ENCODE assay signal across 12 cellular contexts in genomic region chr11:118606844-118607228, GRCh38. TPM values are rescaled to one million over a fixed set of nuclear protein-coding genes. Genes with fewer than 3 reads are reported as not detected.
DNase-seq lines count a peak whose midpoint lies in the region; ATAC-seq and TF ChIP-seq lines count a peak whose summit lies in the region.
"Had no signal": no experiment of that assay in that cellular context is flagged by ENCODE, and none has a peak within 500 bp of the region (broad histone marks: within the 10 kb centered on the region; RNA-seq: fewer than 3 reads in every experiment).

No MANE protein-coding gene starts in this region.

- intact Hi-C loops in CD4-positive, alpha-beta memory T cell (cut with micrococcal nuclease) = no loop called here
- intact Hi-C loops in activated CD8-positive, alpha-beta T cell treated with anti-CD3 and anti-CD28 coated beads for 36 hours (cut with micrococcal nuclease) = no loop called here

- POLR2A ChIA-PET in CD4-positive, alpha-beta memory T cell (lab: Charles Lee; ENCODE audit: partially characterized antibody) = interaction anchor here (1.2 to 2.2 kb wide), 2 partner anchors 11 to 34 kb away, joined by 3 to 10 read pairs; no protein-coding TSS in a partner anchor
- POLR2A ChIA-PET in activated CD8-positive, alpha-beta T cell treated with anti-CD3 and anti-CD28 coated beads for 36 hours (lab: Charles Lee) = interaction anchor here (0.6 to 1.9 kb wide), 6 partner anchors 8 to 98 kb away, joined by 3 to 5 read pairs (median 4); partner anchors contain the start of gene ARCN1

- H3K9me3 Mint-ChIP-seq in CD4-positive, alpha-beta memory T cell = peaks cover 0 to 1% (median 0%) of the 10 kb centered on the region in 8 donors
- no peaks in the 10 kb centered on the region for H3K9me3 Mint-ChIP-seq in activated CD8-positive, alpha-beta T cell treated with anti-CD3 and anti-CD28 coated beads for 36 hours
- H3K9me3 Mint-ChIP-seq in glutamatergic neuron (ENCODE audit: unreplicated experiment) = peaks cover 5% of the 10 kb centered on the region

- peaks cover 2 to 4% of the 10 kb centered on the region in 2 donors for H3K27me3 Mint-ChIP-seq in CD4-positive, alpha-beta memory T cell
- H3K27me3 Mint-ChIP-seq in activated CD8-positive, alpha-beta T cell treated with anti-CD3 and anti-CD28 coated beads for 36 hours = peaks cover 12% of the 10 kb centered on the region
- peaks cover 31% of the 10 kb centered on the region for H3K27me3 Mint-ChIP-seq in glutamatergic neuron (ENCODE audit: unreplicated experiment)

- no peak for TF ChIP-seq CTCF in activated CD8-positive, alpha-beta T cell treated with anti-CD3 and anti-CD28 coated beads for 36 hours (IDR thresholded peaks at IDR 0.05)
- no peak for TF ChIP-seq CTCF in glutamatergic neuron (IDR thresholded peaks at IDR 0.05; ENCODE audit: partially characterized antibody, unreplicated experiment)

- no peaks in the 10 kb centered on the region for H3K9me3 ChIP-seq in CD4-positive, alpha-beta memory T cell (ENCODE audit: control insufficient read depth in 1 of 2, low read length in 2 of 2)

- peaks cover 15 to 36% (median 21%) of the 10 kb centered on the region in 4 donors for H3K4me1 Mint-ChIP-seq in CD4-positive, alpha-beta memory T cell
- peaks cover 20% of the 10 kb centered on the region for H3K4me1 Mint-ChIP-seq in activated CD8-positive, alpha-beta T cell treated with anti-CD3 and anti-CD28 coated beads for 36 hours (ENCODE audit: low read depth)
- H3K4me1 Mint-ChIP-seq in glutamatergic neuron (ENCODE audit: low read depth, unreplicated experiment) = peaks cover 11% of the 10 kb centered on the region

- peaks cover 6% of the 10 kb centered on the region for H3K36me3 ChIP-seq in CD4-positive, alpha-beta memory T cell (ENCODE audit: insufficient read depth, low read length)

- peaks cover 10 to 13% of the 10 kb centered on the region in 2 donors for H3K36me3 Mint-ChIP-seq in CD4-positive, alpha-beta memory T cell
- H3K36me3 Mint-ChIP-seq in activated CD8-positive, alpha-beta T cell treated with anti-CD3 and anti-CD28 coated beads for 36 hours (ENCODE audit: low read depth) = peaks cover 6% of the 10 kb centered on the region
- H3K36me3 Mint-ChIP-seq in glutamatergic neuron (ENCODE audit: unreplicated experiment) = peaks cover 5% of the 10 kb centered on the region

- H3K4me3 ChIP-seq in CD4-positive, alpha-beta memory T cell (ENCODE audit: low read length in 2 of 2) = no peak overlapping the region

- peak overlapping the region; percentile 49 to 87 (median 74) for H3K27ac Mint-ChIP-seq in CD4-positive, alpha-beta memory T cell
- H3K27ac Mint-ChIP-seq in activated CD8-positive, alpha-beta T cell treated with anti-CD3 and anti-CD28 coated beads for 36 hours = no peak overlapping the region
- no peak overlapping the region for H3K27ac Mint-ChIP-seq in glutamatergic neuron (ENCODE audit: unreplicated experiment)
- H3K27ac Mint-ChIP-seq: H9 had no signal

- peaks cover 24% of the 10 kb centered on the region for H3K4me1 ChIP-seq in CD4-positive, alpha-beta memory T cell (ENCODE audit: insufficient read depth, low read length)

- no peak overlapping the region for H3K27ac ChIP-seq in CD4-positive, alpha-beta memory T cell (ENCODE audit: low read depth, low read length)
- H3K27ac ChIP-seq: epithelial cell of prostate had no signal

- CTCF ChIA-PET in CD4-positive, alpha-beta memory T cell (lab: Charles Lee; ENCODE audit: partially characterized antibody) = interaction anchor here (1.5 to 10.7 kb wide), 3 partner anchors 9 to 87 kb away, joined by 3 to 106 read pairs (median 7); no protein-coding TSS in a partner anchor
- CTCF ChIA-PET in activated CD8-positive, alpha-beta T cell treated with anti-CD3 and anti-CD28 coated beads for 36 hours (lab: Charles Lee) = interaction anchor here (0.8 to 11.5 kb wide), 5 partner anchors 13 to 435 kb away, joined by 3 to 177 read pairs (median 4); no protein-coding TSS in a partner anchor

- H3K4me3 Mint-ChIP-seq in CD4-positive, alpha-beta memory T cell = peak overlapping the region in 7 of 8 donors; percentile 39 to 76 (median 66)
- H3K4me3 Mint-ChIP-seq in activated CD8-positive, alpha-beta T cell treated with anti-CD3 and anti-CD28 coated beads for 36 hours = peak overlapping the region; percentile 4
- peak overlapping the region; percentile 4 for H3K4me3 Mint-ChIP-seq in glutamatergic neuron (ENCODE audit: unreplicated experiment)

- no peak for ATAC-seq in activated CD8-positive, alpha-beta T cell treated with anti-CD3 and anti-CD28 coated beads for 36 hours
- ATAC-seq in GM21576 (IDR thresholded peaks at IDR 0.05; ENCODE audit: unreplicated experiment) = no peak
- ATAC-seq in GM19455 (IDR thresholded peaks at IDR 0.05; ENCODE audit: unreplicated experiment) = no peak

- H3K27me3 ChIP-seq in CD4-positive, alpha-beta memory T cell (ENCODE audit: insufficient read depth, low read length) = no peaks in the 10 kb centered on the region

- DNase-seq in CD4-positive, alpha-beta memory T cell = no peak
- no peak for DNase-seq in activated CD8-positive, alpha-beta T cell treated with anti-CD3 and anti-CD28 coated beads for 36 hours
- DNase-seq in glutamatergic neuron = no peak
- peak; percentile 34 for DNase-seq in putamen (ENCODE audit: low spot score)
- DNase-seq in DMS114 treated with DMSO at 0.1 percent for 48 hours (lab: John Stamatoyannopoulos, UW; ENCODE audit: unreplicated experiment) = no peak
- DNase-seq in islet precursor cell = no peak
- DNase-seq: COR-L47, NCI-H2081 had no signal

RNA-seq across cellular contexts. Expression of gene PHLDB1, which starts 0.6 kb away (rescaled TPM):
- total RNA-seq in CD4-positive, alpha-beta memory T cell = 1 to 10 TPM; 3.0 to 3.9 TPM
- polyA plus RNA-seq in CD4-positive, alpha-beta memory T cell = 1 to 10 TPM in 1 of 2 donors, under 1 TPM in 1; 0.34 to 1.2 TPM
- 1 to 10 TPM; 3.0 to 5.1 TPM for total RNA-seq in activated CD8-positive, alpha-beta T cell treated with anti-CD3 and anti-CD28 coated beads for 36 hours
- total RNA-seq in glutamatergic neuron (ENCODE audit: unreplicated experiment) = 78.4 TPM

RNA-seq across cellular contexts. Expression of gene ARCN1, which starts 34.6 kb away (rescaled TPM):
- total RNA-seq in CD4-positive, alpha-beta memory T cell = 100 to 1,000 TPM; 133 to 134 TPM
- polyA plus RNA-seq in CD4-positive, alpha-beta memory T cell = 100 to 1,000 TPM; 157 to 168 TPM
- 100 to 1,000 TPM; 134 to 135 TPM for total RNA-seq in activated CD8-positive, alpha-beta T cell treated with anti-CD3 and anti-CD28 coated beads for 36 hours
- total RNA-seq in glutamatergic neuron (ENCODE audit: unreplicated experiment) = 118 TPM

RNA-seq across cellular contexts. Expression of gene IFT46, which starts 41.1 kb away (rescaled TPM):
- 10 to 100 TPM; 12.1 to 14.9 TPM for total RNA-seq in CD4-positive, alpha-beta memory T cell
- 1 to 10 TPM; 5.7 to 5.9 TPM for polyA plus RNA-seq in CD4-positive, alpha-beta memory T cell
- total RNA-seq in activated CD8-positive, alpha-beta T cell treated with anti-CD3 and anti-CD28 coated beads for 36 hours = 10 to 100 TPM; 14.9 to 16.0 TPM
- total RNA-seq in glutamatergic neuron (ENCODE audit: unreplicated experiment) = 21.1 TPM

Comparison
In these comparisons a context has a peak if more than half of its experiments do, and no peak if none do; other contexts are left out.
1. H3K27ac Mint-ChIP-seq: peak in CD4-positive, alpha-beta memory T cell (7 of 7); none in activated CD8-positive, alpha-beta T cell treated with anti-CD3 and anti-CD28 coated beads for 36 hours (single experiment) and glutamatergic neuron (single experiment).
2. H3K4me3 Mint-ChIP-seq: peak in every context shown above with its lines; median percentile 66 in CD4-positive, alpha-beta memory T cell; 4 in activated CD8-positive, alpha-beta T cell treated with anti-CD3 and anti-CD28 coated beads for 36 hours; 4 in glutamatergic neuron.
3. RNA of gene PHLDB1, which starts 0.6 kb away (total RNA-seq): 78.4 TPM in glutamatergic neuron (single experiment); 3.0 to 5.1 TPM in activated CD8-positive, alpha-beta T cell treated with anti-CD3 and anti-CD28 coated beads for 36 hours and 3.0 to 3.9 TPM in CD4-positive, alpha-beta memory T cell; every median in the first group is over 10 times any median in the second.